ENCODE assay signal across 8 cellular contexts in the genomic region with DNA sequence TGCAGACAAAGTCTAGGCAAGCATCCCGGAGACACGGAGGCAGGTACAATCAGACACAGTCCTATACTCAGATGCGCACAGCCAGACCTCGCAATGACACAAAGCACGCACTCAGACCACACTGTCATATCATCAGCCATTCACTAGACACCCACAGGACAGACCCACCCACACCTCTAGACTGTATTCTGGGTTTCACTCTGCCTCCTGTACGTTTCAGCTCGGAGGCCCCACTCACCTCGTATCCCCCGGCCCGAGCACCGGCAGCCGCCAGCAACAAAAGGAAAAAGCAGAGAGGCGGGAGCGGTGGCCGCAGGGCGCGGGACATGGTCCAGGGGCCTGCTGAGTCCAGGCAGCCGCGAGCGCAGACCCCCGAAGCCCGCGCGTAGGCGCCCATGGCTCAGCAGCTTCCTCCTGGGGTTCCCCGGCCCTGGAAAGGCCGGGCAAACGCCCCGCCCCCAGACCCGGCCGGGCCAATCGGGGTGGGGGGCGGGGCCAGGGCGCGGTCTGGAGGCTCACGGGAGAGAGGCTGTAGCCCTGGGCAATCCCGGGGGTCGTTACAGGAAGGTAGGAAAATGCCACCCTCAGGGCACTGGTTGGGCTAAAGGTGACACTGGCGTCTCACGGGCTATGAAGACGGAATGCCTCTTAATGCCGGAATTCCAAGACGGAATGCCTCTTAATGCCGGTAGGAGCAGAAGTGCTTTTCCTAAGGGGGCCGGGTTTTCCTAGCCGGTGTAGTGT. TPM values are rescaled to one million over a fixed set of nuclear protein-coding genes. Genes with fewer than 3 reads are reported as not detected.
DNase-seq lines count a peak whose midpoint lies in the region; ATAC-seq and TF ChIP-seq lines count a peak whose summit lies in the region.

MAN2B1 (minus strand) TSS at position 438 of the 744 bp plus-strand sequence; CDS start at position 397, 41 bp downstream.
WDR83 (plus strand) TSS at position 503 of the 744 bp plus-strand sequence. CDS start 2,984 bp downstream, outside the sequence.

- no peaks in the 10 kb centered on the region for H3K9me3 Mint-ChIP-seq in immature natural killer cell

- TF ChIP-seq CTCF in WI38 (IDR thresholded peaks at IDR 0.05; ENCODE audit: low read depth, low read length) = no peak
- no peak for TF ChIP-seq CTCF in breast epithelium (IDR thresholded peaks at IDR 0.05)
- peak in 1 of 11 experiments; percentile 10 for TF ChIP-seq CTCF in spleen (IDR thresholded peaks at IDR 0.05 in 8 of 11, conservative IDR thresholded peaks at IDR 0.05 in 3 of 11)

- H3K4me1 ChIP-seq in breast epithelium (peaks cover 13 to 22% of the 10 kb centered on the region in 2 donors), spleen (peaks cover 33 to 77% (median 61%) of the 10 kb centered on the region in 6 donors)

- H3K4me1 Mint-ChIP-seq in immature natural killer cell = peaks cover 53 to 54% of the 10 kb centered on the region in 2 donors

- peak within 1 kb of the TSS; percentile 56 to 73 for H3K27ac ChIP-seq in breast epithelium
- peak within 1 kb of the TSS; percentile 76 to 92 (median 86) for H3K27ac ChIP-seq in spleen

- intact Hi-C loops in breast epithelium (cut with DNase I; ENCODE audit: low total_unique reads) (loop anchor here (2.0 kb wide), 1 partner anchor 76 kb away; no protein-coding TSS in a partner anchor), spleen (cut with DNase I; ENCODE audit: low total_unique reads) (no loop called here)

- H3K36me3 ChIP-seq in breast epithelium = no peaks in the 10 kb centered on the region
- peaks cover 0 to 46% (median 36%) of the 10 kb centered on the region in 6 donors for H3K36me3 ChIP-seq in spleen

- H3K4me3 ChIP-seq in WI38 (ENCODE audit: low read depth, low read length) = peak within 1 kb of the TSS; percentile 68
- peak within 1 kb of the TSS; percentile 62 to 89 (median 89) for H3K4me3 ChIP-seq in breast epithelium
- peak within 1 kb of the TSS; percentile 68 to 98 (median 82) for H3K4me3 ChIP-seq in spleen

- TF ChIP-seq POLR2A in breast epithelium (IDR thresholded peaks at IDR 0.05) = no peak
- no peak for TF ChIP-seq POLR2A in spleen (IDR thresholded peaks at IDR 0.05)

- peak within 1 kb of the TSS; percentile 90 to 99 (median 98) for H3K4me3 Mint-ChIP-seq in immature natural killer cell

- ATAC-seq in HG02678 (IDR thresholded peaks at IDR 0.05; ENCODE audit: unreplicated experiment) = peak; percentile 60
- no peak for ATAC-seq in GM21737 (IDR thresholded peaks at IDR 0.05; ENCODE audit: unreplicated experiment)

- peak within 1 kb of the TSS; percentile 89 to 100 (median 96) for H3K27ac Mint-ChIP-seq in immature natural killer cell

- H3K9me3 ChIP-seq in breast epithelium (no peaks in the 10 kb centered on the region), spleen (no peaks in the 10 kb centered on the region)

- H3K27me3 ChIP-seq in breast epithelium = no peaks in the 10 kb centered on the region
- no peaks in the 10 kb centered on the region for H3K27me3 ChIP-seq in spleen (replicated peaks in 1 of 7)

- H3K36me3 Mint-ChIP-seq in immature natural killer cell = peaks cover 0 to 5% (median 4%) of the 10 kb centered on the region in 3 donors

- H3K27me3 Mint-ChIP-seq in immature natural killer cell (ENCODE audit: low read depth in 3 of 3) = peaks cover 7 to 14% (median 8%) of the 10 kb centered on the region in 3 donors

- WGBS in spleen, 5 donors = 1 to 2% (median 1%) methylated on average over 30 to 46 of the region's 46 CpGs

- DNase-seq in GM03348 (ENCODE audit: low spot score) = peak; percentile 98
- DNase-seq in NCI-H2171 treated with DMSO at 0.1 percent for 48 hours (lab: John Stamatoyannopoulos, UW) = peak; percentile 71
- DNase-seq in breast epithelium (ENCODE audit: low spot score in 2 of 2) = peak; percentile 61 to 68
- peak; percentile 75 to 79 (median 78) for DNase-seq in immature natural killer cell
- DNase-seq in spleen = peak; percentile 94

RNA-seq across cellular contexts. Expression of gene MAN2B1, which starts in this region (rescaled TPM):
- total RNA-seq in breast epithelium (100 to 1,000 TPM in 1 of 3 donors, 10 to 100 TPM in 2; 45.6 to 118 (median 49.0) TPM), spleen (100 to 1,000 TPM; 145 to 288 (median 218) TPM)
- polyA plus RNA-seq in immature natural killer cell (10 to 100 TPM; 25.3 to 44.4 (median 27.2) TPM), spleen (100 to 1,000 TPM in 1 of 3 donors, 10 to 100 TPM in 2; 50.6 to 122 (median 83.3) TPM)

RNA-seq across cellular contexts. Expression of gene WDR83, which starts in this region (rescaled TPM):
- total RNA-seq in breast epithelium = 10 to 100 TPM in 2 of 3 donors, 1 to 10 TPM in 1; 8.2 to 13.8 (median 10.2) TPM
- 10 to 100 TPM; 19.9 to 30.1 (median 23.2) TPM for polyA plus RNA-seq in immature natural killer cell
- 10 to 100 TPM in 6 of 7 donors, 1 to 10 TPM in 1; 6.4 to 15.7 (median 12.9) TPM for total RNA-seq in spleen
- polyA plus RNA-seq in spleen = 10 to 100 TPM; 17.0 to 19.5 (median 19.0) TPM
